13 cellular contexts compared by ENCODE assay signal in genomic region chrX:153816821-153817220, GRCh38. TPM values are rescaled to one million over a fixed set of nuclear protein-coding genes. Genes with fewer than 3 reads are reported as not detected.
DNase-seq lines count a peak whose midpoint lies in the region; ATAC-seq lines count a peak whose summit lies in the region.
"Had no signal": no experiment of that assay in that cellular context is flagged by ENCODE, and none has a peak within 500 bp of the region (broad histone marks: within the 10 kb centered on the region; RNA-seq: fewer than 3 reads in every experiment).

No MANE protein-coding gene starts in this region.

- no peaks in the 10 kb centered on the region for H3K36me3 Mint-ChIP-seq in activated CD4-positive, alpha-beta memory T cell treated with anti-CD3 and anti-CD28 coated beads, Interleukin-2, amount 10 ng/mL, durations not matched to agents 7 days and 5 days (ENCODE audit: low read depth)
- no peaks in the 10 kb centered on the region for H3K36me3 Mint-ChIP-seq in stimulated activated effector memory CD8-positive, alpha-beta T cell treated with anti-CD3 and anti-CD28 coated beads, Interleukin-12 subunit alpha, Interleukin-12 subunit beta, amount 100 ng/mL, for 72 hours

- peak overlapping the region; percentile 45 for H3K27ac Mint-ChIP-seq in activated CD4-positive, alpha-beta memory T cell treated with anti-CD3 and anti-CD28 coated beads, Interleukin-2, amount 10 ng/mL, durations not matched to agents 7 days and 5 days
- peak overlapping the region; percentile 40 for H3K27ac Mint-ChIP-seq in stimulated activated effector memory CD8-positive, alpha-beta T cell treated with anti-CD3 and anti-CD28 coated beads, Interleukin-12 subunit alpha, Interleukin-12 subunit beta, amount 100 ng/mL, for 72 hours

- CTCF ChIA-PET in activated CD4-positive, alpha-beta memory T cell treated with anti-CD3 and anti-CD28 coated beads, Interleukin-2, amount 10 ng/mL, durations not matched to agents 7 days and 5 days (lab: Charles Lee) = no interaction called here

- peak; percentile 20 for DNase-seq in activated CD4-positive, alpha-beta T cell treated with anti-CD3 and anti-CD28 coated beads for 1 hour
- no peak for DNase-seq in activated CD4-positive, alpha-beta T cell treated with anti-CD3 and anti-CD28 coated beads for 4 hours
- DNase-seq in activated CD4-positive, alpha-beta memory T cell treated with anti-CD3 and anti-CD28 coated beads, Interleukin-2, amount 10 ng/mL, durations not matched to agents 7 days and 5 days = peak; percentile 65
- DNase-seq in dermis blood vessel endothelial cell (peak; percentile 13), NCI-H2227 (lab: John Stamatoyannopoulos, UW; ENCODE audit: unreplicated experiment) (no peak), COLO668 (lab: John Stamatoyannopoulos, UW; ENCODE audit: unreplicated experiment) (no peak)
- no peak for DNase-seq in stimulated activated effector memory CD8-positive, alpha-beta T cell treated with anti-CD3 and anti-CD28 coated beads, Interleukin-12 subunit alpha, Interleukin-12 subunit beta, amount 100 ng/mL, for 72 hours (ENCODE audit: low spot score in 2 of 2)
- DNase-seq: retina, SHP77 treated with DMSO at 0.1 percent for 48 hours, upper lobe of right lung had no signal

- H3K4me1 Mint-ChIP-seq in activated CD4-positive, alpha-beta memory T cell treated with anti-CD3 and anti-CD28 coated beads, Interleukin-2, amount 10 ng/mL, durations not matched to agents 7 days and 5 days = peaks cover 32% of the 10 kb centered on the region
- H3K4me1 Mint-ChIP-seq in stimulated activated effector memory CD8-positive, alpha-beta T cell treated with anti-CD3 and anti-CD28 coated beads, Interleukin-12 subunit alpha, Interleukin-12 subunit beta, amount 100 ng/mL, for 72 hours = peaks cover 46% of the 10 kb centered on the region

- peaks cover 19% of the 10 kb centered on the region for H3K27me3 Mint-ChIP-seq in activated CD4-positive, alpha-beta memory T cell treated with anti-CD3 and anti-CD28 coated beads, Interleukin-2, amount 10 ng/mL, durations not matched to agents 7 days and 5 days

- POLR2A ChIA-PET in activated CD4-positive, alpha-beta memory T cell treated with anti-CD3 and anti-CD28 coated beads, Interleukin-2, amount 10 ng/mL, durations not matched to agents 7 days and 5 days (lab: Charles Lee) = interaction anchor here (0.7 kb wide), 1 partner anchor 8 kb away, joined by 3 read pairs; no protein-coding TSS in a partner anchor

- ATAC-seq in stimulated activated effector memory CD8-positive, alpha-beta T cell treated with anti-CD3 and anti-CD28 coated beads, Interleukin-12 subunit alpha, Interleukin-12 subunit beta, amount 100 ng/mL, for 72 hours = peak; percentile 77
- no peak for ATAC-seq in HG03139 (IDR thresholded peaks at IDR 0.05; ENCODE audit: unreplicated experiment)
- ATAC-seq: GM23338, upper lobe of right lung had no signal

- no peak overlapping the region for H3K4me3 Mint-ChIP-seq in activated CD4-positive, alpha-beta memory T cell treated with anti-CD3 and anti-CD28 coated beads, Interleukin-2, amount 10 ng/mL, durations not matched to agents 7 days and 5 days
- H3K4me3 Mint-ChIP-seq in stimulated activated effector memory CD8-positive, alpha-beta T cell treated with anti-CD3 and anti-CD28 coated beads, Interleukin-12 subunit alpha, Interleukin-12 subunit beta, amount 100 ng/mL, for 72 hours = peak overlapping the region; percentile 47
- H3K4me3 Mint-ChIP-seq: GM23338 had no signal

- no peaks in the 10 kb centered on the region for H3K9me3 Mint-ChIP-seq in activated CD4-positive, alpha-beta memory T cell treated with anti-CD3 and anti-CD28 coated beads, Interleukin-2, amount 10 ng/mL, durations not matched to agents 7 days and 5 days
- H3K9me3 Mint-ChIP-seq in stimulated activated effector memory CD8-positive, alpha-beta T cell treated with anti-CD3 and anti-CD28 coated beads, Interleukin-12 subunit alpha, Interleukin-12 subunit beta, amount 100 ng/mL, for 72 hours = no peaks in the 10 kb centered on the region
- H3K9me3 Mint-ChIP-seq: GM23338 had no signal

RNA-seq across cellular contexts. Expression of gene PDZD4, which starts 13.5 kb away (rescaled TPM):
- total RNA-seq in activated CD4-positive, alpha-beta memory T cell treated with anti-CD3 and anti-CD28 coated beads, Interleukin-2, amount 10 ng/mL, durations not matched to agents 7 days and 5 days = 1 to 10 TPM in 1 of 2 experiments, under 1 TPM in 1; 0.88 to 1.1 TPM
- total RNA-seq in dermis blood vessel endothelial cell = 0.23 and 0.68 TPM in 2 replicates

RNA-seq across cellular contexts. Expression of gene SSR4, which starts 22.4 kb away (rescaled TPM):
- total RNA-seq in activated CD4-positive, alpha-beta memory T cell treated with anti-CD3 and anti-CD28 coated beads, Interleukin-2, amount 10 ng/mL, durations not matched to agents 7 days and 5 days = 100 to 1,000 TPM; 247 to 250 TPM
- total RNA-seq in dermis blood vessel endothelial cell = 75.9 and 143 TPM in 2 replicates

RNA-seq across cellular contexts. Expression of gene IDH3G, which starts 22.6 kb away (rescaled TPM):
- 10 to 100 TPM; 62.4 to 64.8 TPM for total RNA-seq in activated CD4-positive, alpha-beta memory T cell treated with anti-CD3 and anti-CD28 coated beads, Interleukin-2, amount 10 ng/mL, durations not matched to agents 7 days and 5 days
- total RNA-seq in dermis blood vessel endothelial cell = 35.1 and 63.9 TPM in 2 replicates

RNA-seq across cellular contexts. Expression of gene SRPK3, which starts 36.0 kb away (rescaled TPM):
- not detected for total RNA-seq in activated CD4-positive, alpha-beta memory T cell treated with anti-CD3 and anti-CD28 coated beads, Interleukin-2, amount 10 ng/mL, durations not matched to agents 7 days and 5 days
- total RNA-seq in dermis blood vessel endothelial cell = under 0.01 and 0.05 TPM in 2 replicates
- total RNA-seq: A673, GM23338, upper lobe of right lung had no signal

RNA-seq across cellular contexts. Expression of gene PLXNB3, which starts 52.8 kb away (rescaled TPM):
- total RNA-seq in activated CD4-positive, alpha-beta memory T cell treated with anti-CD3 and anti-CD28 coated beads, Interleukin-2, amount 10 ng/mL, durations not matched to agents 7 days and 5 days = under 1 TPM; 0.18 to 0.58 TPM
- total RNA-seq in dermis blood vessel endothelial cell = 5.1 and 14.1 TPM in 2 replicates
- total RNA-seq: A673 had no signal

Comparison
In these comparisons a context has a peak if more than half of its experiments do, and no peak if none do; other contexts are left out.
1. DNase-seq: peak in activated CD4-positive, alpha-beta T cell treated with anti-CD3 and anti-CD28 coated beads for 1 hour (single experiment), activated CD4-positive, alpha-beta memory T cell treated with anti-CD3 and anti-CD28 coated beads, Interleukin-2, amount 10 ng/mL, durations not matched to agents 7 days and 5 days (single experiment) and dermis blood vessel endothelial cell (single experiment); none in activated CD4-positive, alpha-beta T cell treated with anti-CD3 and anti-CD28 coated beads for 4 hours (0 of 2), stimulated activated effector memory CD8-positive, alpha-beta T cell treated with anti-CD3 and anti-CD28 coated beads, Interleukin-12 subunit alpha, Interleukin-12 subunit beta, amount 100 ng/mL, for 72 hours (0 of 2), NCI-H2227 (single experiment) and COLO668 (single experiment).